8 cellular contexts compared by ENCODE assay signal in genomic region chr12:96219700-96220206, GRCh38. TPM values are rescaled to one million over a fixed set of nuclear protein-coding genes. Genes with fewer than 3 reads are reported as not detected.
A peak's percentile ranks its signal among the peaks of the same experiment; 100 is the strongest.
DNase-seq lines count a peak whose midpoint lies in the region; ATAC-seq and TF ChIP-seq lines count a peak whose summit lies in the region.
"Had no signal": no experiment of that assay in that cellular context is flagged by ENCODE, and none has a peak within 500 bp of the region (broad histone marks: within the 10 kb centered on the region; RNA-seq: fewer than 3 reads in every experiment).

No MANE protein-coding gene starts in this region.

- no peaks in the 10 kb centered on the region for H3K9me2 ChIP-seq in GM23248 (ENCODE audit: insufficient read depth)

- H3K4me3 ChIP-seq in GM23248 (peak overlapping the region; percentile 52), psoas muscle (no peak overlapping the region)

- H3K9me3 ChIP-seq in GM23248 (ENCODE audit: low read depth) (no peaks in the 10 kb centered on the region), psoas muscle (no peaks in the 10 kb centered on the region)

- H3K27ac ChIP-seq in GM23248, result peak overlapping the region; percentile 93
- no peak overlapping the region for H3K27ac ChIP-seq in psoas muscle
- H3K27ac ChIP-seq: HL-60 had no signal

- ATAC-seq in psoas muscle (peak in 3 of 4 donors; percentile 27 to 60 (median 36)), GM19324 (IDR thresholded peaks at IDR 0.05; ENCODE audit: low FRiP score, unreplicated experiment) (no peak), HG03045 (IDR thresholded peaks at IDR 0.05; ENCODE audit: unreplicated experiment) (no peak), GM21717 (IDR thresholded peaks at IDR 0.05; ENCODE audit: unreplicated experiment) (no peak)

- intact Hi-C loops in psoas muscle (cut with DNase I), result loop anchor here in 1 of 2 donors (5.0 to 10.0 kb wide), 3 partner anchors 183 to 305 kb away; partner anchors contain the start of gene CDK17

- no peak overlapping the region for H2AFZ ChIP-seq in GM23248

- H3K27me3 ChIP-seq in GM23248 (replicated peaks; ENCODE audit: insufficient read depth), result no peaks in the 10 kb centered on the region
- H3K27me3 ChIP-seq in psoas muscle (ENCODE audit: insufficient read depth in 3 of 3, low read length in 2 of 3), result peaks cover 0 to 7% (median 0%) of the 10 kb centered on the region in 3 donors

- TF ChIP-seq CTCF in psoas muscle (IDR thresholded peaks at IDR 0.05), result no peak

- peaks cover 10% of the 10 kb centered on the region; the same call in 1 of the 2 replicates for H3K36me3 ChIP-seq in GM23248 (ENCODE audit: low read depth)
- no peaks in the 10 kb centered on the region for H3K36me3 ChIP-seq in psoas muscle (ENCODE audit: insufficient read depth in 1 of 2, low read depth in 1 of 2)

- DNase-seq in GM23248 (peak; percentile 100), NCI-H226 (peak; percentile 99), dermis microvascular lymphatic vessel endothelial cell (ENCODE audit: low read depth in 2 of 2) (peak; percentile 63 to 97), psoas muscle (no peak)

- H3K9ac ChIP-seq in GM23248, result peak overlapping the region; percentile 78

- in situ Hi-C loops in GM23248 (cut with MboI), result loop anchor here (25.0 kb wide), 1 partner anchor 293 kb away; no protein-coding TSS in a partner anchor

- H3K4me1 ChIP-seq in GM23248 (ENCODE audit: insufficient read depth), result peaks cover 25% of the 10 kb centered on the region
- peaks cover 4% of the 10 kb centered on the region for H3K4me1 ChIP-seq in psoas muscle

- 6 to 9% methylated on average over 15 of the region's 15 CpGs for WGBS in GM23248 (ENCODE audit: low coverage in 1 of 2, low lambda C conversion rate in 2 of 2, missing lambda C conversion rate in 2 of 2), 2 experiments
- 62 to 74% (median 66%) methylated on average over 15 of the region's 15 CpGs for WGBS in psoas muscle, 3 donors

- H3K4me2 ChIP-seq in GM23248 (ENCODE audit: unreplicated experiment), result peak overlapping the region; percentile 69

- H4K20me1 ChIP-seq in GM23248 (ENCODE audit: insufficient read depth), result no peaks in the 10 kb centered on the region

- H3K79me2 ChIP-seq in GM23248 (ENCODE audit: insufficient read depth), result peaks cover 94% of the 10 kb centered on the region

- H3F3A ChIP-seq in GM23248 (ENCODE audit: insufficient read depth), result peaks cover 36% of the 10 kb centered on the region

RNA-seq across cellular contexts. Expression of gene ELK3, which starts 25.6 kb away (rescaled TPM):
- 27.1 and 31.9 TPM in 2 replicates for total RNA-seq in GM23248 (2014; rRNA removed; shearing (Covaris generic))
- polyA plus RNA-seq in GM23248 (2016; fragmentation: Nextera tagmentation; extraction: Ambion mirVana) (48.9 and 51.9 TPM in 2 replicates), psoas muscle (10 to 100 TPM in 1 of 3 donors, 1 to 10 TPM in 2; 3.7 to 13.9 (median 4.8) TPM)
- total RNA-seq in dermis microvascular lymphatic vessel endothelial cell (50.2 and 67.6 TPM in 2 replicates), psoas muscle (10 to 100 TPM in 2 of 4 donors, 1 to 10 TPM in 2; 7.8 to 12.6 (median 10.0) TPM)

Comparison
In these comparisons a context has a peak if more than half of its experiments do, and no peak if none do; other contexts are left out.
1. DNase-seq: peak in GM23248 (single experiment), NCI-H226 (single experiment) and dermis microvascular lymphatic vessel endothelial cell (2 of 2); none in psoas muscle (0 of 2).
2. ATAC-seq: peak in psoas muscle (3 of 4); none in GM19324 (single experiment), HG03045 (single experiment) and GM21717 (single experiment).